Comparison of ENCODE assay signal across 26 cellular contexts in genomic region chr1:156903328-156904091, GRCh38. TPM values are rescaled to one million over a fixed set of nuclear protein-coding genes. Genes with fewer than 3 reads are reported as not detected.
"Had no signal": no experiment of that assay in that cellular context is flagged by ENCODE, and none has a peak within 500 bp of the region (broad histone marks: within the 10 kb centered on the region; RNA-seq: fewer than 3 reads in every experiment).

No MANE protein-coding gene starts in this region.

- H3K27ac Mint-ChIP-seq: activated CD4-positive, alpha-beta memory T cell treated with anti-CD3 and anti-CD28 coated beads for 36 hours; activated naive CD8-positive, alpha-beta T cell treated with anti-CD3 and anti-CD28 coated beads for 36 hours; effector memory CD8-positive, alpha-beta T cell; memory B cell had no signal

- H3K4me3 Mint-ChIP-seq: activated CD4-positive, alpha-beta memory T cell treated with anti-CD3 and anti-CD28 coated beads for 36 hours; activated naive CD8-positive, alpha-beta T cell treated with anti-CD3 and anti-CD28 coated beads for 36 hours; central memory CD8-positive, alpha-beta T cell; effector memory CD8-positive, alpha-beta T cell; memory B cell had no signal

- H3K36me3 ChIP-seq: colonic mucosa, left lung had no signal

- H3K27ac ChIP-seq: colonic mucosa, dorsolateral prefrontal cortex, left lung, upper lobe of right lung had no signal

- ATAC-seq: effector memory CD8-positive, alpha-beta T cell; gastroesophageal sphincter; left lung; stimulated activated naive CD8-positive, alpha-beta T cell treated with anti-CD3 and anti-CD28 coated beads, Interleukin-15, Interleukin-2, amounts not matched to agents 100 U/mL and 50 U/mL, for 24 hours; upper lobe of right lung had no signal

- H3K4me3 ChIP-seq: colonic mucosa, dorsolateral prefrontal cortex, esophagus squamous epithelium, gastroesophageal sphincter, heart left ventricle, left lung, thyroid gland, upper lobe of right lung had no signal

- H3K4me1 ChIP-seq: colonic mucosa had no signal

- H3K27me3 ChIP-seq: colonic mucosa, thyroid gland, upper lobe of right lung had no signal

- DNase-seq: activated CD4-positive, alpha-beta memory T cell treated with anti-CD3 and anti-CD28 coated beads for 36 hours; activated CD4-positive, alpha-beta T cell treated with anti-CD3 and anti-CD28 coated beads for 48 hours; activated naive CD4-positive, alpha-beta T cell treated with Interleukin-2 at 50 U/mL for 16 hours; activated naive CD8-positive, alpha-beta T cell treated with anti-CD3 and anti-CD28 coated beads for 36 hours; activated T-cell treated with anti-CD3 and anti-CD28 coated beads, Interleukin-2, amount 50 U/mL, for 48 hours; colonic mucosa; dorsolateral prefrontal cortex; effector memory CD8-positive, alpha-beta T cell; esophagus squamous epithelium; stimulated activated CD4-positive, alpha-beta T cell treated with anti-CD3 and anti-CD28 coated beads, Interleukin-4, amount 100 ng/mL, for 24 hours; stimulated activated naive CD8-positive, alpha-beta T cell treated with anti-CD3 and anti-CD28 coated beads, Interleukin-15, Interleukin-2, amounts not matched to agents 100 U/mL and 50 U/mL, for 24 hours; upper lobe of right lung had no signal

- H3K9me3 ChIP-seq: colonic mucosa, esophagus squamous epithelium, gastroesophageal sphincter, heart left ventricle, left lung, thyroid gland, upper lobe of right lung had no signal

- H3K9me3 Mint-ChIP-seq: activated CD4-positive, alpha-beta memory T cell treated with anti-CD3 and anti-CD28 coated beads for 36 hours; activated naive CD8-positive, alpha-beta T cell treated with anti-CD3 and anti-CD28 coated beads for 36 hours; central memory CD8-positive, alpha-beta T cell; effector memory CD8-positive, alpha-beta T cell; memory B cell had no signal

- H3K36me3 Mint-ChIP-seq: activated CD4-positive, alpha-beta memory T cell treated with anti-CD3 and anti-CD28 coated beads for 36 hours; activated naive CD8-positive, alpha-beta T cell treated with anti-CD3 and anti-CD28 coated beads for 36 hours; memory B cell had no signal

RNA-seq across cellular contexts. Expression of gene PEAR1, which starts 10.0 kb away (rescaled TPM):
- total RNA-seq: activated CD4-positive, alpha-beta memory T cell treated with anti-CD3 and anti-CD28 coated beads for 36 hours; activated naive CD8-positive, alpha-beta T cell treated with anti-CD3 and anti-CD28 coated beads for 36 hours had no signal
- polyA plus RNA-seq: neural cell had no signal

RNA-seq across cellular contexts. Expression of gene LRRC71, which starts 16.9 kb away (rescaled TPM):
- total RNA-seq: activated CD4-positive, alpha-beta memory T cell treated with anti-CD3 and anti-CD28 coated beads for 36 hours; activated naive CD8-positive, alpha-beta T cell treated with anti-CD3 and anti-CD28 coated beads for 36 hours; colonic mucosa; esophagus squamous epithelium; myocyte; omental fat pad; posterior vena cava; renal cortical epithelial cell; T-helper 2 cell treated with Interferon-gamma antibody and Interleukin-4, amounts not matched to agents 100 ng/mL and 5 ng/mL, for 36 hours; thyroid gland had no signal
- polyA plus RNA-seq: keratinocyte, neural cell had no signal

RNA-seq across cellular contexts. Expression of gene NTRK1, which starts 42.8 kb away (rescaled TPM):
- total RNA-seq: renal cortical epithelial cell had no signal

RNA-seq across cellular contexts. Expression of gene INSRR, which starts 44.6 kb away (rescaled TPM):
- total RNA-seq: colonic mucosa, esophagus squamous epithelium, left lung, renal cortical epithelial cell, subcutaneous adipose tissue, thyroid gland, upper lobe of right lung had no signal
- polyA plus RNA-seq: keratinocyte had no signal
